ENCODE assay signal across 6 cellular contexts in genomic region chr21:39327727-39328126, GRCh38.
"Had no signal": no experiment of that assay in that cellular context is flagged by ENCODE, and none has a peak within 500 bp of the region (broad histone marks: within the 10 kb centered on the region; RNA-seq: fewer than 3 reads in every experiment).

No MANE protein-coding gene starts in this region.

- H3K27ac ChIP-seq: HL-60 had no signal

- DNase-seq: H9, HCEC 1CT, HFFc6, KBM-7 had no signal

- H2AFZ ChIP-seq: GM23338 had no signal

- H3K4me2 ChIP-seq: GM23338 had no signal

- H3K4me3 ChIP-seq: GM23338 had no signal
